ENCODE assay signal across 14 cellular contexts in the genomic region with DNA sequence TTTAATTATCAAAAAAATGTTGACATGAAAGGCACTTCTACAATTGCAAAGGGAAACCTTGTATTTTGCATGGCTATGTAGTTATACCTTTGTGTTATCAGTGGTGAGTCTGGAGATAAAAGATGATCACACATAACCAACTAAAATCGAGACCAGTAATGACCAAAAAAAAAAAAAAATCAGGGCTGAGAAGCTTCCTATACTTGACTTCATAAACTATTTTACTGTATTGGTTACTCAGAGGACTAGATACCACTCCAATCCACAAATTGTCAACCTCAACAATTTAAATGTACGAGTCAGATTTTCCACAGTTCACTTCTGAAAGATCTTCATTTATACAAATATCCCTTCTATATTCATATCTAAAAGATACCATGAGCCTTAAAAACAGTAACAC.
DNase-seq lines count a peak whose midpoint lies in the region; ATAC-seq and TF ChIP-seq lines count a peak whose summit lies in the region.
"Had no signal": no experiment of that assay in that cellular context is flagged by ENCODE, and none has a peak within 500 bp of the region (broad histone marks: within the 10 kb centered on the region; RNA-seq: fewer than 3 reads in every experiment).

No MANE protein-coding gene starts in this region.

- no peak for DNase-seq in activated T-cell treated with anti-CD3 and anti-CD28 coated beads, Interleukin-2, amount 50 U/mL, for 24 hours
- DNase-seq in activated T-cell treated with anti-CD3 and anti-CD28 coated beads, Interleukin-2, amount 50 U/mL, for 72 hours, result no peak
- DNase-seq in EL (peak; percentile 27), IMR-90 (peak; percentile 42), epithelial cell of prostate (ENCODE audit: low read depth, low spot score) (no peak), left lobe of liver (ENCODE audit: low spot score) (no peak), GOT3 (lab: John Stamatoyannopoulos, UW) (no peak)
- DNase-seq: BE2C; CD4-positive, alpha-beta memory T cell; DMS153; DMS79 treated with DMSO at 0.1 percent for 48 hours had no signal

- no peak overlapping the region for H2BK5ac ChIP-seq in IMR-90 (ENCODE audit: low read depth, low read length, poor library complexity, severe bottlenecking)

- no TSS peak for BruUV-seq in IMR-90 (replicated peaks; lab: Mats Ljungman, UMichigan)

- H2BK20ac ChIP-seq in IMR-90 (ENCODE audit: low read depth, low read length), result no peak overlapping the region

- H3K27ac ChIP-seq in IMR-90 (ENCODE audit: insufficient read depth, low read length), result no peak overlapping the region
- peak overlapping the region; percentile 39 for H3K27ac ChIP-seq in epithelial cell of prostate
- H3K27ac ChIP-seq: C4-2B had no signal

- no peak overlapping the region for H2AFZ ChIP-seq in IMR-90 (replicated peaks; ENCODE audit: low read length, poor library complexity)

- no peak overlapping the region for H3K4me3 ChIP-seq in IMR-90 (ENCODE audit: insufficient read depth, low read depth, low read length)

- peaks cover 5% of the 10 kb centered on the region; the same call in 1 of the 2 replicates for H4K20me1 ChIP-seq in IMR-90 (ENCODE audit: insufficient read depth, low read length)

- peaks cover 4% of the 10 kb centered on the region; the same call in 1 of the 2 replicates for H3K9me1 ChIP-seq in IMR-90 (ENCODE audit: insufficient read depth, low read length)

- POLR2A ChIA-PET in IMR-90 (lab: Charles Lee; ENCODE audit: unreplicated experiment), result no interaction called here

- in situ Hi-C loops in IMR-90 (cut with MboI; ENCODE audit: low sequenced_read_pairs), result no loop called here

- peaks cover 49% of the 10 kb centered on the region for H3K4me1 Mint-ChIP-seq in activated T-cell treated with anti-CD3 and anti-CD28 coated beads, Interleukin-2, amount 50 U/mL, for 24 hours (ENCODE audit: low read depth)
- H3K4me1 Mint-ChIP-seq in activated T-cell treated with anti-CD3 and anti-CD28 coated beads, Interleukin-2, amount 50 U/mL, for 72 hours (ENCODE audit: low read depth), result peaks cover 16% of the 10 kb centered on the region

- no peak for TF ChIP-seq RAD21 in IMR-90 (IDR thresholded peaks at IDR 0.05; ENCODE audit: low read length)

- H4K5ac ChIP-seq in IMR-90 (ENCODE audit: low read depth, low read length), result no peak overlapping the region

- H2BK120ac ChIP-seq in IMR-90 (ENCODE audit: low read depth, low read length), result no peak overlapping the region

- H2AK5ac ChIP-seq in IMR-90 (ENCODE audit: low read depth, low read length), result no peak overlapping the region

- no peak overlapping the region for H3K4me2 ChIP-seq in IMR-90 (ENCODE audit: low read depth, low read length)

- H3K9me3 Mint-ChIP-seq in activated T-cell treated with anti-CD3 and anti-CD28 coated beads, Interleukin-2, amount 50 U/mL, for 24 hours, result no peaks in the 10 kb centered on the region
- no peaks in the 10 kb centered on the region for H3K9me3 Mint-ChIP-seq in activated T-cell treated with anti-CD3 and anti-CD28 coated beads, Interleukin-2, amount 50 U/mL, for 72 hours
- H3K9me3 Mint-ChIP-seq: CD4-positive, alpha-beta memory T cell had no signal

- CTCF ChIA-PET in IMR-90 (lab: Yijun Ruan, JAX), result interaction anchor here (0.6 kb wide), 2 partner anchors 19 to 644 kb away, joined by 3 read pairs; no protein-coding TSS in a partner anchor

- no peak overlapping the region for H3K9ac ChIP-seq in IMR-90 (ENCODE audit: low read depth, low read length)

- no peak overlapping the region for H3K4ac ChIP-seq in IMR-90 (ENCODE audit: low read depth, low read length)

- TF ChIP-seq POLR2A in IMR-90 (IDR thresholded peaks at IDR 0.05; ENCODE audit: low read depth, low read length), result no peak

- peaks cover 55% of the 10 kb centered on the region for H3K36me3 Mint-ChIP-seq in activated T-cell treated with anti-CD3 and anti-CD28 coated beads, Interleukin-2, amount 50 U/mL, for 24 hours (ENCODE audit: low read depth)
- no peaks in the 10 kb centered on the region for H3K36me3 Mint-ChIP-seq in activated T-cell treated with anti-CD3 and anti-CD28 coated beads, Interleukin-2, amount 50 U/mL, for 72 hours (ENCODE audit: insufficient read depth in 2 of 2)

- H3K56ac ChIP-seq in IMR-90 (ENCODE audit: extremely low read depth, insufficient read depth, low read length), result no peak overlapping the region

- no CpG with 5 or more reads among the region's 2 CpGs for WGBS in IMR-90 (ENCODE audit: extremely low coverage in 2 of 2, insufficient read length in 1 of 2), 2 experiments

- H3K4me1 ChIP-seq in IMR-90 (ENCODE audit: control insufficient read depth, insufficient read depth, low read length), result peaks cover 12% of the 10 kb centered on the region

- no peak overlapping the region for H3K18ac ChIP-seq in IMR-90 (ENCODE audit: low read depth, low read length)

- no peaks in the 10 kb centered on the region for H3K9me3 ChIP-seq in IMR-90 (ENCODE audit: control insufficient read depth, insufficient read depth, low read length)
- H3K9me3 ChIP-seq: BE2C had no signal

- H3K27me3 ChIP-seq in IMR-90 (ENCODE audit: control insufficient read depth, insufficient read depth, low read length), result no peaks in the 10 kb centered on the region
- H3K27me3 ChIP-seq: BE2C had no signal

- no peak overlapping the region for H3K4me3 Mint-ChIP-seq in activated T-cell treated with anti-CD3 and anti-CD28 coated beads, Interleukin-2, amount 50 U/mL, for 24 hours
- H3K4me3 Mint-ChIP-seq in activated T-cell treated with anti-CD3 and anti-CD28 coated beads, Interleukin-2, amount 50 U/mL, for 72 hours, result no peak overlapping the region
- H3K4me3 Mint-ChIP-seq: CD4-positive, alpha-beta memory T cell had no signal

- no peaks in the 10 kb centered on the region for H3K27me3 Mint-ChIP-seq in activated T-cell treated with anti-CD3 and anti-CD28 coated beads, Interleukin-2, amount 50 U/mL, for 24 hours
- no peaks in the 10 kb centered on the region for H3K27me3 Mint-ChIP-seq in activated T-cell treated with anti-CD3 and anti-CD28 coated beads, Interleukin-2, amount 50 U/mL, for 72 hours (ENCODE audit: low read depth)
- H3K27me3 Mint-ChIP-seq: CD4-positive, alpha-beta memory T cell had no signal

- intact Hi-C loops in IMR-90 (cut with micrococcal nuclease), result no loop called here

- TF ChIP-seq CTCF in IMR-90 (conservative IDR thresholded peaks at IDR 0.05; ENCODE audit: low read depth, low read length), result no peak

- ATAC-seq in activated T-cell treated with anti-CD3 and anti-CD28 coated beads, Interleukin-2, amount 50 U/mL, for 72 hours (replicated peaks in 1 of 2), result no peak
- ATAC-seq in IMR-90 (ENCODE audit: low read depth), result no peak
- no peak for ATAC-seq in left lobe of liver
- no peak for ATAC-seq in HG03135 (IDR thresholded peaks at IDR 0.05; ENCODE audit: unreplicated experiment)
- ATAC-seq: HCT116 had no signal

- peaks cover 30 to 58% of the 10 kb centered on the region in 2 experiments for H3K79me1 ChIP-seq in IMR-90 (ENCODE audit: low read depth in 1 of 2, low read length in 2 of 2)

- peaks cover 10% of the 10 kb centered on the region for H3K36me3 ChIP-seq in IMR-90 (ENCODE audit: control insufficient read depth, insufficient read depth, low read length)
- H3K36me3 ChIP-seq: BE2C had no signal

- no peak overlapping the region for H2AK9ac ChIP-seq in IMR-90 (replicated peaks; ENCODE audit: low read depth, low read length, poor library complexity)

- no peak overlapping the region for H4K91ac ChIP-seq in IMR-90 (ENCODE audit: insufficient read depth, low read depth, low read length)

- peak overlapping the region; percentile 67 for H3K27ac Mint-ChIP-seq in activated T-cell treated with anti-CD3 and anti-CD28 coated beads, Interleukin-2, amount 50 U/mL, for 24 hours
- H3K27ac Mint-ChIP-seq in activated T-cell treated with anti-CD3 and anti-CD28 coated beads, Interleukin-2, amount 50 U/mL, for 72 hours, result no peak overlapping the region

- dilution Hi-C loops in IMR-90 (cut with HindIII; ENCODE audit: low sequenced_read_pairs, unreplicated experiment), result no loop called here

- no peak overlapping the region for H2BK15ac ChIP-seq in IMR-90 (ENCODE audit: low read depth, low read length)

- no peak overlapping the region for H4K8ac ChIP-seq in IMR-90 (ENCODE audit: low read depth in 2 of 2, low read length in 2 of 2)

- no peak overlapping the region for H3K23ac ChIP-seq in IMR-90 (ENCODE audit: low read depth, low read length)

- no peak overlapping the region for H3K14ac ChIP-seq in IMR-90 (replicated peaks; ENCODE audit: low read depth, low read length)

TF ChIP-seq in IMR-90, 13 proteins besides CTCF, POLR2A, EP300 and RAD21:
- TF ChIP-seq MAFK (IDR thresholded peaks at IDR 0.05; ENCODE audit: low read depth, low read length), result peak; percentile 39; the same call in 1 of the 2 replicates
- TF ChIP-seq CHD1 (IDR thresholded peaks at IDR 0.05; ENCODE audit: low read depth, low read length), result no peak

Comparison
In these comparisons a context has a peak if more than half of its experiments do, and no peak if none do; other contexts are left out.
1. DNase-seq: peak in EL (single experiment) and IMR-90 (single experiment); none in activated T-cell treated with anti-CD3 and anti-CD28 coated beads, Interleukin-2, amount 50 U/mL, for 24 hours (single experiment), activated T-cell treated with anti-CD3 and anti-CD28 coated beads, Interleukin-2, amount 50 U/mL, for 72 hours (0 of 2), epithelial cell of prostate (single experiment), left lobe of liver (single experiment) and GOT3 (single experiment).